ENCODE assay signal across 25 cellular contexts in genomic region chr9:128424268-128424780, GRCh38.
"Had no signal": no experiment of that assay in that cellular context is flagged by ENCODE, and none has a peak within 500 bp of the region (broad histone marks: within the 10 kb centered on the region; RNA-seq: fewer than 3 reads in every experiment).

No MANE protein-coding gene starts in this region.

- H3K27me3 ChIP-seq: ovary, right atrium auricular region, right lobe of liver, suprapubic skin, tibial artery, uterus had no signal

- H3K9ac ChIP-seq: neural progenitor cell had no signal

- ATAC-seq: left colon; left lung; lower lobe of right lung; naive thymus-derived CD8-positive, alpha-beta T cell; right lobe of liver had no signal

- H3K27ac Mint-ChIP-seq: naive thymus-derived CD8-positive, alpha-beta T cell; nephron; neural progenitor cell; progenitor cell of endocrine pancreas; stimulated activated naive CD8-positive, alpha-beta T cell treated with anti-CD3 and anti-CD28 coated beads, Interleukin-15, Interleukin-2, amounts not matched to agents 100 ng/mL and 50 ng/mL, for 24 hours had no signal

- H3K4me1 Mint-ChIP-seq: nephron had no signal

- H3K9me3 ChIP-seq: left lung, lower lobe of right lung, ovary, right atrium auricular region, right lobe of liver, suprapubic skin, thoracic aorta, tibial artery, uterus had no signal

- H2AFZ ChIP-seq: neural progenitor cell had no signal

- H3K4me3 Mint-ChIP-seq: immature natural killer cell; naive thymus-derived CD8-positive, alpha-beta T cell; neural progenitor cell; stimulated activated naive CD8-positive, alpha-beta T cell treated with anti-CD3 and anti-CD28 coated beads, Interleukin-15, Interleukin-2, amounts not matched to agents 100 ng/mL and 50 ng/mL, for 24 hours; type B pancreatic cell had no signal

- DNase-seq: hypothalamus; immature natural killer cell; kidney; left colon; left lung; lower lobe of right lung; mammary epithelial cell; mesenchymal stem cell; naive thymus-derived CD8-positive, alpha-beta T cell; ovary; right lobe of liver; stimulated activated CD4-positive, alpha-beta T cell treated with anti-CD3 and anti-CD28 coated beads, Interleukin-1b, Interleukin-23, amount 100 ng/mL, for 48 hours; stimulated activated CD4-positive, alpha-beta T cell treated with anti-CD3 and anti-CD28 coated beads, Interleukin-4, amount 100 ng/mL, for 1 hour; stimulated activated naive CD4-positive, alpha-beta T cell; tibial artery; uterus had no signal

- H3K4me3 ChIP-seq: left lung, lower lobe of right lung, neural progenitor cell, ovary, right atrium auricular region, right lobe of liver, smooth muscle cell, suprapubic skin, thoracic aorta, tibial artery, uterus had no signal

- H3K4me2 ChIP-seq: neural progenitor cell, smooth muscle cell had no signal

- H3K36me3 ChIP-seq: left lung, lower lobe of right lung, neural progenitor cell, ovary, right atrium auricular region, right lobe of liver, thoracic aorta, uterus had no signal

- H3K9me3 Mint-ChIP-seq: immature natural killer cell; naive thymus-derived CD8-positive, alpha-beta T cell; nephron; neural progenitor cell; stimulated activated naive CD8-positive, alpha-beta T cell treated with anti-CD3 and anti-CD28 coated beads, Interleukin-15, Interleukin-2, amounts not matched to agents 100 ng/mL and 50 ng/mL, for 24 hours; type B pancreatic cell had no signal

- H3K27me3 Mint-ChIP-seq: type B pancreatic cell had no signal

- H3K36me3 Mint-ChIP-seq: naive thymus-derived CD8-positive, alpha-beta T cell; type B pancreatic cell had no signal

- H3K4me1 ChIP-seq: neural progenitor cell had no signal

- H3K27ac ChIP-seq: left lung, lower lobe of right lung, neural progenitor cell, ovary, right atrium auricular region, right lobe of liver, suprapubic skin, thoracic aorta, tibial artery, uterus had no signal
